Comparison of ENCODE assay signal across 14 cellular contexts in the genomic region with DNA sequence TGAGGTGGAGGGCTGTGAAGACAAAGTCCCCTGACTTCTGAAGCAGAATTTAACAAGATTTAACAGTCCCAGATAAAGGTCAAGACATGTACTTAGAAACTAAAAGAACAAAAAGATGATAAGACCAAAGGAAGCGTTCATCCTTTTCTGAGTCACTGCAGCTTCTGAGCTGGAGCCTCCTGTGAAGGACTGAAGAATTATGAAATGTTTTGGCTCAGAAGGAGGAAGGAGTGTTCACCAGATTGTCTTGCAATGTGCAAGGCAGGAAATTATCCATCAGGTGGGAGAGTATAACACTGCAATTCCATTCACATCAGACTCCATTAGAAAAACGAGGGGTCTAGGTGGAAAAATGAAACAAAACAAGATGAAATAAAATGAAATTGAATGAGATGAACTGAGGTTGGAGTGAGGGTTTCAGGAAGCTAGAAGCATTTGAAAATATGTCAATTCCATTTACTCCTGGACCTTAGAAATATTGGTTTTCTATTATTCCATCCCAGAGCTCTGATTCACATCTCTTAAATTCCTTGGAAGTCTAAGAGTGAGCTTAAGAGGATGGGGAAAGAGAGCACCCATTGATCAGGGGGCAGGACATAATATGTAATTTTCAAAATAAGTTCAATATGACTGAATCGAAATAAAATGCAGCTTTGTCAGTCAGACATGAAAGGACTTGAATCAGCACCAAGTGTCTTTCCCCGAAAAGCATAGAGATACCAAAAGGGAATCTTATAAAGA.
DNase-seq lines count a peak whose midpoint lies in the region; ATAC-seq and TF ChIP-seq lines count a peak whose summit lies in the region.
"Had no signal": no experiment of that assay in that cellular context is flagged by ENCODE, and none has a peak within 500 bp of the region (broad histone marks: within the 10 kb centered on the region; RNA-seq: fewer than 3 reads in every experiment).

No MANE protein-coding gene starts in this region.

- DNase-seq in COLO829 (ENCODE audit: low spot score): peak; percentile 25
- DNase-seq in NB4 (ENCODE audit: low read depth): peak; percentile 30
- DNase-seq in dedifferentiated amniotic fluid mesenchymal stem cell (ENCODE audit: extremely low spot score): peak; percentile 34
- DNase-seq in lung (ENCODE audit: low spot score): no peak
- no peak for DNase-seq in CD4-positive, alpha-beta T cell
- no peak for DNase-seq in coronary artery (ENCODE audit: low spot score)
- DNase-seq in left lobe of liver (ENCODE audit: low spot score): no peak
- DNase-seq: activated CD8-positive, alpha-beta T cell treated with anti-CD3 and anti-CD28 coated beads for 36 hours; effector CD8-positive, alpha-beta T cell; NCI-H1092; stimulated activated CD4-positive, alpha-beta T cell treated with anti-CD3 and anti-CD28 coated beads, Interleukin-12 subunit alpha, Interleukin-12 subunit beta, amount 100 ng/mL, for 4 hours had no signal

- no peak overlapping the region for H3K4me3 Mint-ChIP-seq in CD4-positive, alpha-beta T cell
- H3K4me3 Mint-ChIP-seq: activated CD8-positive, alpha-beta T cell treated with anti-CD3 and anti-CD28 coated beads for 36 hours; activated naive CD4-positive, alpha-beta T cell treated with anti-CD3 and anti-CD28 coated beads, Interleukin-2, amount 50 U/mL, for 24 hours had no signal

- TF ChIP-seq CTCF in NB4 (IDR thresholded peaks at IDR 0.05; ENCODE audit: low read depth, low read length) (no peak), lung (IDR thresholded peaks at IDR 0.05; ENCODE audit: control extremely low read depth, extremely low read depth) (no peak), coronary artery (IDR thresholded peaks at IDR 0.05) (no peak)
- no peak for TF ChIP-seq CTCF in CD4-positive, alpha-beta T cell (IDR thresholded peaks at IDR 0.05)

- whole genome bisulfite sequencing in lung, 2 donors: 54 to 58% methylated on average over 4 of the region's 4 CpGs

- H3K9me3 ChIP-seq in lung (ENCODE audit: control insufficient read depth in 2 of 2, insufficient read depth in 1 of 2, low read length in 1 of 2): no peaks in the 10 kb centered on the region
- no peaks in the 10 kb centered on the region for H3K9me3 ChIP-seq in CD4-positive, alpha-beta T cell (ENCODE audit: control insufficient read depth, low read length)
- H3K9me3 ChIP-seq: vagina had no signal

- no peaks in the 10 kb centered on the region for H3K4me1 Mint-ChIP-seq in CD4-positive, alpha-beta T cell (ENCODE audit: low read depth)
- H3K4me1 Mint-ChIP-seq: activated naive CD4-positive, alpha-beta T cell treated with anti-CD3 and anti-CD28 coated beads, Interleukin-2, amount 50 U/mL, for 24 hours had no signal

- H3K36me3 Mint-ChIP-seq in CD4-positive, alpha-beta T cell (ENCODE audit: low read depth): no peaks in the 10 kb centered on the region
- H3K36me3 Mint-ChIP-seq: activated naive CD4-positive, alpha-beta T cell treated with anti-CD3 and anti-CD28 coated beads, Interleukin-2, amount 50 U/mL, for 24 hours had no signal

- no peak overlapping the region for H3K27ac ChIP-seq in lung (ENCODE audit: low read depth in 1 of 2, low read length in 1 of 2)
- no peak overlapping the region for H3K27ac ChIP-seq in CD4-positive, alpha-beta T cell (ENCODE audit: low read depth, low read length)
- H3K27ac ChIP-seq in coronary artery: no peak overlapping the region
- H3K27ac ChIP-seq: vagina had no signal

- intact Hi-C loops in CD4-positive, alpha-beta T cell (cut with DNase I, micrococcal nuclease): no loop called here

- H3K27me3 Mint-ChIP-seq in CD4-positive, alpha-beta T cell: peaks cover 14% of the 10 kb centered on the region

- no peak for TF ChIP-seq POLR2A in NB4 (IDR thresholded peaks at IDR 0.05; ENCODE audit: extremely low read depth, insufficient read length)

- no peak overlapping the region for H3K27ac Mint-ChIP-seq in CD4-positive, alpha-beta T cell
- H3K27ac Mint-ChIP-seq: activated CD8-positive, alpha-beta T cell treated with anti-CD3 and anti-CD28 coated beads for 36 hours; activated naive CD4-positive, alpha-beta T cell treated with anti-CD3 and anti-CD28 coated beads, Interleukin-2, amount 50 U/mL, for 24 hours had no signal

- H3K36me3 ChIP-seq in lung (ENCODE audit: control insufficient read depth in 2 of 2, insufficient read depth in 2 of 2, low read length in 2 of 2): no peaks in the 10 kb centered on the region
- H3K36me3 ChIP-seq: vagina had no signal

- no peaks in the 10 kb centered on the region for H3K4me1 ChIP-seq in lung (ENCODE audit: control insufficient read depth in 2 of 2, insufficient read depth in 2 of 2, low read length in 2 of 2)
- H3K4me1 ChIP-seq: vagina had no signal

- H3K27me3 ChIP-seq in lung (ENCODE audit: control insufficient read depth, insufficient read depth): no peaks in the 10 kb centered on the region
- H3K27me3 ChIP-seq in CD4-positive, alpha-beta T cell (ENCODE audit: control insufficient read depth, insufficient read depth, low read length): no peaks in the 10 kb centered on the region
- H3K27me3 ChIP-seq: vagina had no signal

- POLR2A ChIA-PET in CD4-positive, alpha-beta T cell (lab: Charles Lee): no interaction called here

- H3K9me3 Mint-ChIP-seq in CD4-positive, alpha-beta T cell: no peaks in the 10 kb centered on the region
- H3K9me3 Mint-ChIP-seq: activated CD8-positive, alpha-beta T cell treated with anti-CD3 and anti-CD28 coated beads for 36 hours; activated naive CD4-positive, alpha-beta T cell treated with anti-CD3 and anti-CD28 coated beads, Interleukin-2, amount 50 U/mL, for 24 hours had no signal

- CTCF ChIA-PET in CD4-positive, alpha-beta T cell (lab: Charles Lee): no interaction called here

- no peak overlapping the region for H3K4me3 ChIP-seq in NB4 (ENCODE audit: low read depth, low read length)
- H3K4me3 ChIP-seq in lung: no peak overlapping the region
- H3K4me3 ChIP-seq in coronary artery: no peak overlapping the region
- H3K4me3 ChIP-seq: vagina had no signal

- ATAC-seq in lung (ENCODE audit: insufficient read depth, low FRiP score) (peak; percentile 41), left lobe of liver (no peak), HG02938 (IDR thresholded peaks at IDR 0.05; ENCODE audit: unreplicated experiment) (no peak)
- no peak for ATAC-seq in CD4-positive, alpha-beta T cell (ENCODE audit: poor library complexity)
- ATAC-seq: activated CD8-positive, alpha-beta T cell treated with anti-CD3 and anti-CD28 coated beads for 36 hours had no signal

Comparison
In these comparisons a context has a peak if more than half of its experiments do, and no peak if none do; other contexts are left out.
1. DNase-seq: peak in COLO829 (single experiment), NB4 (single experiment) and dedifferentiated amniotic fluid mesenchymal stem cell (single experiment); none in lung (single experiment), CD4-positive, alpha-beta T cell (0 of 10), coronary artery (single experiment) and left lobe of liver (single experiment).